Comparison of ENCODE assay signal across 9 cellular contexts in genomic region chr12:21941522-21942376, GRCh38. TPM values are rescaled to one million over a fixed set of nuclear protein-coding genes. Genes with fewer than 3 reads are reported as not detected.
DNase-seq lines count a peak whose midpoint lies in the region; TF ChIP-seq lines count a peak whose summit lies in the region.
"Had no signal": no experiment of that assay in that cellular context is flagged by ENCODE, and none has a peak within 500 bp of the region (broad histone marks: within the 10 kb centered on the region; RNA-seq: fewer than 3 reads in every experiment).

No MANE protein-coding gene starts in this region.

- TF ChIP-seq CTCF in AG04450 (IDR thresholded peaks at IDR 0.05; ENCODE audit: low read depth, low read length) (peak; percentile 62), epithelial cell of proximal tubule (conservative IDR thresholded peaks at IDR 0.05; ENCODE audit: low read depth, low read length) (peak; percentile 35), mesothelial cell of epicardium (IDR thresholded peaks at IDR 0.05; ENCODE audit: unreplicated experiment) (no peak), RWPE1 (conservative IDR thresholded peaks at IDR 0.05; ENCODE audit: low read depth) (no peak)

- peaks cover 23% of the 10 kb centered on the region for H3K9me3 Mint-ChIP-seq in mesothelial cell of epicardium

- no peaks in the 10 kb centered on the region for H3K36me3 ChIP-seq in urinary bladder (ENCODE audit: insufficient read depth)

- peak overlapping the region; percentile 57 for H3K4me3 ChIP-seq in AG04450 (ENCODE audit: low read depth, low read length)
- peak overlapping the region; percentile 43 for H3K4me3 ChIP-seq in epithelial cell of proximal tubule (ENCODE audit: low read depth, low read length)
- peak overlapping the region; percentile 46 for H3K4me3 ChIP-seq in urinary bladder (ENCODE audit: low read depth, low read length)
- H3K4me3 ChIP-seq: GM12878 had no signal

- POLR2A ChIA-PET in AG04450 (lab: Yijun Ruan, JAX) (no interaction called here), RWPE1 (lab: Yijun Ruan, JAX; ENCODE audit: low non-redundant PET) (no interaction called here)

- H3K27me3 ChIP-seq in AG04450 (ENCODE audit: control insufficient read depth, insufficient read depth, low read length): no peaks in the 10 kb centered on the region

- 2% methylated on average over 51 of the region's 51 CpGs for WGBS in urinary bladder

- H3K36me3 Mint-ChIP-seq in mesothelial cell of epicardium: no peaks in the 10 kb centered on the region

- H3K27me3 Mint-ChIP-seq in mesothelial cell of epicardium (ENCODE audit: low read depth): peaks cover 84% of the 10 kb centered on the region

- H3K4me1 Mint-ChIP-seq in mesothelial cell of epicardium: peaks cover 16% of the 10 kb centered on the region

- DNase-seq in AG04450 (ENCODE audit: low read depth, low spot score) (no peak), HuH-7 (ENCODE audit: low spot score) (peak; percentile 28), epithelial cell of proximal tubule (ENCODE audit: low read depth) (no peak), mesothelial cell of epicardium (ENCODE audit: low spot score in 2 of 2, unreplicated experiment in 2 of 2) (no peak), RWPE1 (ENCODE audit: low spot score) (no peak)
- DNase-seq in stimulated activated CD4-positive, alpha-beta T cell treated with anti-CD3 and anti-CD28 coated beads, Interleukin-4, amount 100 ng/mL, for 24 hours: no peak
- no peak for DNase-seq in effector CD8-positive, alpha-beta T cell (lab: John Stamatoyannopoulos, UW)

- H3K27ac Mint-ChIP-seq in mesothelial cell of epicardium: peak overlapping the region; percentile 6

- H3K4me1 ChIP-seq in urinary bladder (ENCODE audit: insufficient read depth): no peaks in the 10 kb centered on the region

- H3K4me3 Mint-ChIP-seq in mesothelial cell of epicardium: peak overlapping the region; percentile 67

- H3K9me3 ChIP-seq in AG04450 (ENCODE audit: control insufficient read depth, insufficient read depth, low read length): peaks cover 9% of the 10 kb centered on the region

- CTCF ChIA-PET in AG04450 (lab: Charles Lee): interaction anchor here (0.8 to 1.5 kb wide), 7 partner anchors 9 to 261 kb away, joined by 3 to 6 read pairs (median 3); no protein-coding TSS in a partner anchor
- CTCF ChIA-PET in RWPE1 (lab: Yijun Ruan, JAX): interaction anchor here (0.6 kb wide), 1 partner anchor 33 kb away, joined by 5 read pairs; no protein-coding TSS in a partner anchor

- peak overlapping the region; percentile 47 for H3K27ac ChIP-seq in AG04450 (ENCODE audit: low read depth, low read length)
- H3K27ac ChIP-seq in urinary bladder (ENCODE audit: low read depth): peak overlapping the region; percentile 67
- H3K27ac ChIP-seq in RWPE1: no peak overlapping the region

RNA-seq across cellular contexts. Expression of gene ABCC9, which starts 0.5 kb away (rescaled TPM):
- 2.0 and 2.7 TPM in 2 replicates for polyA plus RNA-seq in AG04450 (2011; rRNA removed)
- 2.4 and 4.0 TPM in 2 replicates for polyA minus RNA-seq in AG04450 (2011; rRNA and poly(A)+ RNA removed)
- under 0.01 and 0.23 TPM in 2 replicates for total RNA-seq in epithelial cell of proximal tubule
- total RNA-seq in mesothelial cell of epicardium: 1.00 to 1.6 TPM (median 1.4 TPM) in 3 replicates
- total RNA-seq in urinary bladder: 75.2 TPM
- polyA plus RNA-seq in urinary bladder: 14.3 TPM

Comparison
In these comparisons a context has a peak if more than half of its experiments do, and no peak if none do; other contexts are left out.
1. CTCF ChIP-seq: peak in AG04450 (single experiment) and epithelial cell of proximal tubule (single experiment); none in mesothelial cell of epicardium (single experiment) and RWPE1 (single experiment).
2. RNA of gene ABCC9, which starts 0.5 kb away (total RNA-seq): 75.2 TPM in urinary bladder (single experiment); 1.00 to 1.6 TPM in mesothelial cell of epicardium and under 0.01 to 0.23 TPM in epithelial cell of proximal tubule; every median in the first group is over 10 times any median in the second.
3. Peak in every context shown above with its lines, with median percentiles within 50 percentile points of each other: H3K4me3 ChIP-seq.